In genomic region chr9:25678147-25678666, GRCh38 we compare ENCODE assay signal across 8 cellular contexts. TPM values are rescaled to one million over a fixed set of nuclear protein-coding genes. Genes with fewer than 3 reads are reported as not detected.
A peak's percentile ranks its signal among the peaks of the same experiment; 100 is the strongest.
DNase-seq lines count a peak whose midpoint lies in the region; TF ChIP-seq lines count a peak whose summit lies in the region.

Gene TUSC1, minus strand, starts transcription at chr9:25678444. Its CDS starts 132 bp downstream, at chr9:25678312.

- H3K9ac ChIP-seq in adipocyte (ENCODE audit: low read length), result peak within 1 kb of the TSS; percentile 99
- H3K9ac ChIP-seq in neuronal stem cell (ENCODE audit: low read depth, low read length, poor library complexity), result peak within 1 kb of the TSS; percentile 99

- H4K91ac ChIP-seq in neuronal stem cell (ENCODE audit: low read depth, low read length, poor library complexity), result peak within 1 kb of the TSS; percentile 97

- H3K27me3 ChIP-seq in adipocyte (replicated peaks; ENCODE audit: control insufficient read depth, insufficient read depth, low read length), result no peaks in the 10 kb centered on the region
- peaks cover 0 to 10% (median 0%) of the 10 kb centered on the region in 3 experiments for H3K27me3 ChIP-seq in neuronal stem cell (ENCODE audit: control insufficient read depth in 3 of 3, insufficient read depth in 3 of 3, low read depth in 1 of 3, low read length in 3 of 3)

- peak within 1 kb of the TSS; percentile 45 for H2AFZ ChIP-seq in neuronal stem cell (ENCODE audit: low read length)

- H2AK5ac ChIP-seq in neuronal stem cell (ENCODE audit: low read depth, low read length), result peak within 1 kb of the TSS; percentile 56

- POLR2A ChIA-PET in HEK293T (lab: Yijun Ruan, JAX), result interaction anchor here (1.2 to 1.4 kb wide), 2 partner anchors 22 to 34 kb away, joined by 3 to 5 read pairs; no protein-coding TSS in a partner anchor

- peak within 1 kb of the TSS; percentile 30 for H2BK12ac ChIP-seq in neuronal stem cell (ENCODE audit: low read length)

- peak within 1 kb of the TSS; percentile 65 for H4K8ac ChIP-seq in neuronal stem cell (ENCODE audit: low read depth, low read length)

- CTCF ChIA-PET in HEK293T (lab: Yijun Ruan, JAX), result no interaction called here

- peak within 1 kb of the TSS; percentile 75 for H2BK15ac ChIP-seq in neuronal stem cell (ENCODE audit: low read length)

- peak within 1 kb of the TSS; percentile 94 for H3K14ac ChIP-seq in neuronal stem cell (ENCODE audit: low read length)

- no peaks in the 10 kb centered on the region for H3K79me1 ChIP-seq in neuronal stem cell (ENCODE audit: low read depth, low read length)

- H3K9me3 ChIP-seq in adipocyte (ENCODE audit: control insufficient read depth, low read length), result no peaks in the 10 kb centered on the region
- no peaks in the 10 kb centered on the region for H3K9me3 ChIP-seq in neuronal stem cell (replicated peaks in 1 of 2; ENCODE audit: control insufficient read depth in 2 of 2, insufficient read depth in 1 of 2, low read depth in 1 of 2, low read length in 2 of 2)

- DNase-seq in DMS 273 (lab: John Stamatoyannopoulos, UW; ENCODE audit: unreplicated experiment) (peak; percentile 89), HEK293T (ENCODE audit: extremely low spot score) (peak; percentile 74), NCI-H2171 (lab: John Stamatoyannopoulos, UW) (peak; percentile 7), adipocyte (ENCODE audit: low read depth) (peak; percentile 89), glomerular visceral epithelial cell (ENCODE audit: extremely low spot score) (peak; percentile 97), neuronal stem cell (ENCODE audit: low spot score) (peak; percentile 49), UCSD-AML1 (lab: John Stamatoyannopoulos, UW; ENCODE audit: unreplicated experiment) (no peak)
- DNase-seq in NK-92 treated with Interleukin-12 subunit alpha and Interleukin-12 subunit beta, amount 100 ng/mL, for 24 hours (lab: John Stamatoyannopoulos, UW), result no peak

- H3K18ac ChIP-seq in neuronal stem cell (ENCODE audit: low read length), result peak within 1 kb of the TSS; percentile 99

- H3K23ac ChIP-seq in neuronal stem cell (ENCODE audit: low read depth, low read length, poor library complexity), result peak within 1 kb of the TSS; percentile 85

- peak within 1 kb of the TSS; percentile 94 for H3K4me3 ChIP-seq in adipocyte (ENCODE audit: low read length)
- H3K4me3 ChIP-seq in neuronal stem cell (ENCODE audit: low read length in 2 of 2), result peak within 1 kb of the TSS in 1 of 2 donors; percentile 85

- peak within 1 kb of the TSS; percentile 96 for H3K4me2 ChIP-seq in neuronal stem cell (ENCODE audit: insufficient read depth, low read length, poor library complexity, severe bottlenecking)

- H3K4me1 ChIP-seq in adipocyte (ENCODE audit: control insufficient read depth, insufficient read depth, low read length) (peaks cover 45% of the 10 kb centered on the region), neuronal stem cell (ENCODE audit: control insufficient read depth in 2 of 2, insufficient read depth in 1 of 2, low read depth in 1 of 2, low read length in 2 of 2) (peaks cover 0 to 4% of the 10 kb centered on the region in 2 donors)

- peak within 1 kb of the TSS; percentile 61 for H2BK120ac ChIP-seq in neuronal stem cell (ENCODE audit: low read depth, low read length)

- H3K4ac ChIP-seq in neuronal stem cell (ENCODE audit: low read length), result peak within 1 kb of the TSS; percentile 97

- H3K27ac ChIP-seq in neuronal stem cell (replicated peaks; ENCODE audit: low read length), result peak within 1 kb of the TSS; percentile 72

- H2BK5ac ChIP-seq in neuronal stem cell (ENCODE audit: low read length), result peak within 1 kb of the TSS; percentile 53

- WGBS in neuronal stem cell (ENCODE audit: extremely low coverage in 2 of 2, insufficient read length in 2 of 2, insufficient replicate concordance in 1 of 2), 2 donors, result no CpG with 5 or more reads among the region's 57 CpGs

- H3K36me3 ChIP-seq in adipocyte (ENCODE audit: control insufficient read depth, insufficient read depth, low read length, severe bottlenecking), result no peaks in the 10 kb centered on the region
- H3K36me3 ChIP-seq in neuronal stem cell (replicated peaks in 1 of 2; ENCODE audit: control insufficient read depth in 2 of 2, insufficient read depth in 2 of 2, low read length in 2 of 2), result no peaks in the 10 kb centered on the region

TF ChIP-seq in HEK293T, 16 proteins besides CTCF, POLR2A, EP300 and RAD21:
- peak; percentile 72 for TF ChIP-seq L3MBTL2 (conservative IDR thresholded peaks at IDR 0.05)
- TF ChIP-seq SUZ12 (IDR thresholded peaks at IDR 0.05), result no peak
- peak; percentile 46; the same call in 1 of the 2 replicates for TF ChIP-seq ARNT (IDR thresholded peaks at IDR 0.05)
- TF ChIP-seq FOXM1 (IDR thresholded peaks at IDR 0.05; ENCODE audit: borderline replicate concordance), result 0 out of 2 replicates have a peak, but pooled peaks have one; percentile 24

RNA-seq across cellular contexts. Expression of gene TUSC1, which starts in this region (rescaled TPM):
- polyA plus RNA-seq in neuronal stem cell (2013, experiment 1 of 2), result 9.4 TPM
- polyA plus RNA-seq in neuronal stem cell (2013, experiment 2 of 2), result 8.3 TPM

Comparison
In these comparisons a context has a peak if more than half of its experiments do, and no peak if none do; other contexts are left out.
1. DNase-seq: peak in DMS 273 (single experiment), HEK293T (single experiment), NCI-H2171 (single experiment), adipocyte (single experiment), glomerular visceral epithelial cell (single experiment) and neuronal stem cell (single experiment); none in UCSD-AML1 (single experiment) and NK-92 treated with Interleukin-12 subunit alpha and Interleukin-12 subunit beta, amount 100 ng/mL, for 24 hours (single experiment).